Comparison of ENCODE assay signal across 11 cellular contexts in genomic region chr3:67291287-67292252, GRCh38.
DNase-seq lines count a peak whose midpoint lies in the region; ATAC-seq and TF ChIP-seq lines count a peak whose summit lies in the region.
"Had no signal": no experiment of that assay in that cellular context is flagged by ENCODE, and none has a peak within 500 bp of the region (broad histone marks: within the 10 kb centered on the region; RNA-seq: fewer than 3 reads in every experiment).

No MANE protein-coding gene starts in this region.

- ATAC-seq in activated T-cell treated with anti-CD3 and anti-CD28 coated beads, Interleukin-2, amount 50 U/mL, for 72 hours (replicated peaks in 1 of 2): peak; percentile 58 to 60
- ATAC-seq in HG03025 (IDR thresholded peaks at IDR 0.05; ENCODE audit: low FRiP score, unreplicated experiment): peak; percentile 35
- peak; percentile 75 to 76 for ATAC-seq in stimulated activated naive B cell treated with anti-CD40 and anti-IgM and Interleukin-4, amounts not matched to agents 10 μg/mL and 1 μg/mL and 100 μg/mL, for 72 hours (replicated peaks)
- ATAC-seq: T-helper 17 cell had no signal

- H3K9me3 Mint-ChIP-seq in activated T-cell treated with anti-CD3 and anti-CD28 coated beads, Interleukin-2, amount 50 U/mL, for 72 hours: no peaks in the 10 kb centered on the region
- H3K9me3 Mint-ChIP-seq in activated T-cell treated with anti-CD3 and anti-CD28 coated beads, Interleukin-2, amount 50 U/mL, for 24 hours: no peaks in the 10 kb centered on the region
- peaks cover 0 to 1% of the 10 kb centered on the region in 2 donors for H3K9me3 Mint-ChIP-seq in stimulated activated naive B cell treated with anti-CD40 and anti-IgM and Interleukin-4, amounts not matched to agents 10 μg/mL and 1 μg/mL and 100 μg/mL, for 72 hours
- no peaks in the 10 kb centered on the region for H3K9me3 Mint-ChIP-seq in chondrocyte (ENCODE audit: low read depth)

- H3K4me3 Mint-ChIP-seq in activated T-cell treated with anti-CD3 and anti-CD28 coated beads, Interleukin-2, amount 50 U/mL, for 72 hours: peak overlapping the region in 1 of 2 donors; percentile 17
- H3K4me3 Mint-ChIP-seq in activated T-cell treated with anti-CD3 and anti-CD28 coated beads, Interleukin-2, amount 50 U/mL, for 24 hours: no peak overlapping the region
- peak overlapping the region; percentile 27 to 40 for H3K4me3 Mint-ChIP-seq in stimulated activated naive B cell treated with anti-CD40 and anti-IgM and Interleukin-4, amounts not matched to agents 10 μg/mL and 1 μg/mL and 100 μg/mL, for 72 hours
- no peak overlapping the region for H3K4me3 Mint-ChIP-seq in chondrocyte (ENCODE audit: unreplicated experiment)
- H3K4me3 Mint-ChIP-seq: T-helper 17 cell had no signal

- DNase-seq in activated T-cell treated with anti-CD3 and anti-CD28 coated beads, Interleukin-2, amount 50 U/mL, for 72 hours: peak in 1 of 2 donors; percentile 1
- DNase-seq in activated T-cell treated with anti-CD3 and anti-CD28 coated beads, Interleukin-2, amount 50 U/mL, for 24 hours: no peak
- peak; percentile 22 for DNase-seq in stimulated activated naive B cell treated with anti-CD40 and anti-IgM and Interleukin-4, amounts not matched to agents 10 μg/mL and 1 μg/mL and 100 μg/mL, for 72 hours
- DNase-seq in LoVo (ENCODE audit: low spot score) (no peak), NCI-H187 treated with DMSO at 0.1 percent for 48 hours (lab: John Stamatoyannopoulos, UW) (no peak), chondrocyte (ENCODE audit: low spot score) (no peak)
- DNase-seq: DMS79 treated with DMSO at 0.1 percent for 48 hours, mesendoderm, T-helper 17 cell had no signal

- TF ChIP-seq CTCF in chondrocyte (IDR thresholded peaks at IDR 0.05): no peak

- H3K36me3 Mint-ChIP-seq in activated T-cell treated with anti-CD3 and anti-CD28 coated beads, Interleukin-2, amount 50 U/mL, for 72 hours (ENCODE audit: insufficient read depth in 2 of 2): no peaks in the 10 kb centered on the region
- no peaks in the 10 kb centered on the region for H3K36me3 Mint-ChIP-seq in activated T-cell treated with anti-CD3 and anti-CD28 coated beads, Interleukin-2, amount 50 U/mL, for 24 hours (ENCODE audit: low read depth)
- no peaks in the 10 kb centered on the region for H3K36me3 Mint-ChIP-seq in stimulated activated naive B cell treated with anti-CD40 and anti-IgM and Interleukin-4, amounts not matched to agents 10 μg/mL and 1 μg/mL and 100 μg/mL, for 72 hours
- H3K36me3 Mint-ChIP-seq in chondrocyte (ENCODE audit: low read depth): no peaks in the 10 kb centered on the region

- H3K27me3 Mint-ChIP-seq in activated T-cell treated with anti-CD3 and anti-CD28 coated beads, Interleukin-2, amount 50 U/mL, for 72 hours (ENCODE audit: low read depth): no peaks in the 10 kb centered on the region
- H3K27me3 Mint-ChIP-seq in activated T-cell treated with anti-CD3 and anti-CD28 coated beads, Interleukin-2, amount 50 U/mL, for 24 hours: no peaks in the 10 kb centered on the region
- no peaks in the 10 kb centered on the region for H3K27me3 Mint-ChIP-seq in stimulated activated naive B cell treated with anti-CD40 and anti-IgM and Interleukin-4, amounts not matched to agents 10 μg/mL and 1 μg/mL and 100 μg/mL, for 72 hours
- H3K27me3 Mint-ChIP-seq in chondrocyte (ENCODE audit: low read depth): no peaks in the 10 kb centered on the region
- H3K27me3 Mint-ChIP-seq: T-helper 17 cell had no signal

- peaks cover 8% of the 10 kb centered on the region for H3K4me1 Mint-ChIP-seq in activated T-cell treated with anti-CD3 and anti-CD28 coated beads, Interleukin-2, amount 50 U/mL, for 72 hours (ENCODE audit: low read depth)
- H3K4me1 Mint-ChIP-seq in activated T-cell treated with anti-CD3 and anti-CD28 coated beads, Interleukin-2, amount 50 U/mL, for 24 hours (ENCODE audit: low read depth): peaks cover 13% of the 10 kb centered on the region
- H3K4me1 Mint-ChIP-seq in stimulated activated naive B cell treated with anti-CD40 and anti-IgM and Interleukin-4, amounts not matched to agents 10 μg/mL and 1 μg/mL and 100 μg/mL, for 72 hours: peaks cover 17 to 22% of the 10 kb centered on the region in 2 donors
- H3K4me1 Mint-ChIP-seq in chondrocyte (ENCODE audit: low read depth): peaks cover 8% of the 10 kb centered on the region
- H3K4me1 Mint-ChIP-seq: T-helper 17 cell had no signal

- no peak overlapping the region for H3K27ac Mint-ChIP-seq in activated T-cell treated with anti-CD3 and anti-CD28 coated beads, Interleukin-2, amount 50 U/mL, for 72 hours
- no peak overlapping the region for H3K27ac Mint-ChIP-seq in activated T-cell treated with anti-CD3 and anti-CD28 coated beads, Interleukin-2, amount 50 U/mL, for 24 hours
- peak overlapping the region; percentile 84 for H3K27ac Mint-ChIP-seq in stimulated activated naive B cell treated with anti-CD40 and anti-IgM and Interleukin-4, amounts not matched to agents 10 μg/mL and 1 μg/mL and 100 μg/mL, for 72 hours
- H3K27ac Mint-ChIP-seq in chondrocyte (ENCODE audit: unreplicated experiment): no peak overlapping the region
- H3K27ac Mint-ChIP-seq: T-helper 17 cell had no signal

- H3K27ac ChIP-seq in cingulate gyrus (ENCODE audit: low read depth, low read length): peak overlapping the region; percentile 14

Comparison
In these comparisons a context has a peak if more than half of its experiments do, and no peak if none do; other contexts are left out.
1. H3K4me3 Mint-ChIP-seq: peak in stimulated activated naive B cell treated with anti-CD40 and anti-IgM and Interleukin-4, amounts not matched to agents 10 μg/mL and 1 μg/mL and 100 μg/mL, for 72 hours (2 of 2); none in activated T-cell treated with anti-CD3 and anti-CD28 coated beads, Interleukin-2, amount 50 U/mL, for 24 hours (single experiment) and chondrocyte (single experiment).
2. Peak in every context shown above with its lines, with median percentiles within 50 percentile points of each other: ATAC-seq.